11 cellular contexts compared by ENCODE assay signal in genomic region chr11:61609970-61610347, GRCh38. TPM values are rescaled to one million over a fixed set of nuclear protein-coding genes. Genes with fewer than 3 reads are reported as not detected.
DNase-seq lines count a peak whose midpoint lies in the region; ATAC-seq and TF ChIP-seq lines count a peak whose summit lies in the region.
"Had no signal": no experiment of that assay in that cellular context is flagged by ENCODE, and none has a peak within 500 bp of the region (broad histone marks: within the 10 kb centered on the region; RNA-seq: fewer than 3 reads in every experiment).

No MANE protein-coding gene starts in this region.

- H3K9me3 ChIP-seq in NT2/D1 (ENCODE audit: insufficient read depth, low read length) = no peaks in the 10 kb centered on the region
- no peaks in the 10 kb centered on the region for H3K9me3 ChIP-seq in thyroid gland

- peaks cover 7% of the 10 kb centered on the region for H3K27me3 ChIP-seq in NT2/D1 (ENCODE audit: insufficient read depth, insufficient read length)
- no peaks in the 10 kb centered on the region for H3K27me3 ChIP-seq in thyroid gland

- no peak overlapping the region for H3K27ac ChIP-seq in thyroid gland

- intact Hi-C loops in head of caudate nucleus (cut with DNase I) (no loop called here), thyroid gland (cut with DNase I) (no loop called here)

- ATAC-seq in HG03439 (IDR thresholded peaks at IDR 0.05; ENCODE audit: unreplicated experiment) (no peak), GM19463 (IDR thresholded peaks at IDR 0.05; ENCODE audit: unreplicated experiment) (no peak)

- no peak overlapping the region for H3K4me3 ChIP-seq in NT2/D1 (ENCODE audit: insufficient read length, low read depth)
- no peak overlapping the region for H3K4me3 ChIP-seq in thyroid gland (replicated peaks in 1 of 3)

- DNase-seq in SHP77 (lab: John Stamatoyannopoulos, UW) (peak; percentile 43 to 58), SHP77 treated with DMSO at 0.1 percent for 48 hours (lab: John Stamatoyannopoulos, UW) (no peak), NT2/D1 (ENCODE audit: low read depth, low spot score) (peak; percentile 32), head of caudate nucleus (peak in 38 of 42 donors; percentile 25 to 84 (median 54)), thyroid gland (peak; percentile 31 to 47), NCI-H446 (lab: John Stamatoyannopoulos, UW) (no peak)
- DNase-seq: activated B cell treated with CpG ODN at 0.5 μM for 24 hours; CD4-positive, CD25-positive, alpha-beta regulatory T cell; central memory CD4-positive, alpha-beta T cell had no signal

- H3K4me1 ChIP-seq in NT2/D1 (ENCODE audit: insufficient read depth, insufficient read length) (peaks cover 17% of the 10 kb centered on the region), thyroid gland (no peaks in the 10 kb centered on the region)

- TF ChIP-seq CTCF in thyroid gland (IDR thresholded peaks at IDR 0.05) = peak in 1 of 6 experiments; percentile 7

- H3K9ac ChIP-seq in NT2/D1 (ENCODE audit: insufficient read length, low read depth) = no peak overlapping the region

- H3K36me3 ChIP-seq in NT2/D1 (ENCODE audit: insufficient read depth, insufficient read length, low read length) = no peaks in the 10 kb centered on the region
- no peaks in the 10 kb centered on the region for H3K36me3 ChIP-seq in thyroid gland

- WGBS in thyroid gland, 2 donors = 15 to 20% methylated on average over 6 of the region's 6 CpGs

- no peak for TF ChIP-seq POLR2A in thyroid gland (IDR thresholded peaks at IDR 0.05)

RNA-seq across cellular contexts. Expression of gene SYT7, which starts 29.1 kb away (rescaled TPM):
- total RNA-seq in thyroid gland = 10 to 100 TPM in 2 of 4 donors, 1 to 10 TPM in 2; 5.2 to 12.6 (median 8.8) TPM
- total RNA-seq: activated B cell treated with CpG ODN at 0.5 μM for 24 hours had no signal

Comparison
In these comparisons a context has a peak if more than half of its experiments do, and no peak if none do; other contexts are left out.
1. DNase-seq: peak in SHP77 (2 of 2), NT2/D1 (single experiment), head of caudate nucleus (38 of 42) and thyroid gland (2 of 2); none in SHP77 treated with DMSO at 0.1 percent for 48 hours (single experiment) and NCI-H446 (0 of 2).